In the genomic region with DNA sequence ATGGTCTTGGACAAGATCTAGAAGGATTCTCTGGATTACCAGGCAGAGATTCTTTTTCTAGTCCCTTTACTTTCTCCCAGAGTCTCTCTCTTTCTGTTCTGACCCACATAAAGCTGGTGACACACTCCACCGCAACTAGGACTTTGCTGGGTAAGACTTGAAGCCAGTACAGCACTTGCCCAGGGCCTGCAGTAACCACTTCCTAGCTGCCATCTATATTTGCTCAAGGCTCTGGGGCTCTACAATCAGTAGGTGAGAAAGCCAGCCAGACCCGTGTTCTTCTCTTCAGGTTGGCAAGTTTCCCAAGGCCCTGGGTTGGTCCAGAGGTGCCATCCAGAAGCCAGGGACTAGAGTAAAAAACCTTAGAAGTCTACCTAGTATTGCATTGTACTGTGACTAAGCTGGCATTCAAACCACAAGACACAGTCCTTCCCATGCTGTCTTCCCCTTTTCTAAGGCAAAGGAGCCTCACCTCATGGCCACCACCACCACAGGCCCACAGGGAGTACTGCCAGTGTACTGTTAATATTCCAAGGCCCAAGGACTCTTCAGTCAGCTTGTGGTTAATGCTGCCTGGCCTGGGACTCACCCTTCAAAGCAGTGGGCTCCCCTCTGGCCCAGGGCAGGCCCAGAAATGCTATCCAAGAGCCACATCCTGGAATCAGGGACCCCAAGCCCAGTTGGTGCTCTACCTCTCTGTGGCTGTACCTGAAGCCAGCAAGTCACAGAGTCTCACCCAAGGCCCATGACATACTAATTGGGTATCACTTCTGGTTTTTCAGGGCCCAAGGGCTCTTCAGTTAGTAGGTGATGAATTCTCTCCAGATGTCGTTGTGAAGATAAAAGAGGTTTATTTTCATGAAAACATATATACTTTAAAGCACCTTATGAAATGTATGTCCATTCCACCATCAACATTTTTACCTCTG, we compare ENCODE assay signal across 14 cellular contexts. TPM values are rescaled to one million over a fixed set of nuclear protein-coding genes. Genes with fewer than 3 reads are reported as not detected.
DNase-seq lines count a peak whose midpoint lies in the region; ATAC-seq and TF ChIP-seq lines count a peak whose summit lies in the region.
"Had no signal": no experiment of that assay in that cellular context is flagged by ENCODE, and none has a peak within 500 bp of the region (broad histone marks: within the 10 kb centered on the region; RNA-seq: fewer than 3 reads in every experiment).

No MANE protein-coding gene starts in this region.

- ATAC-seq in GM21515 (IDR thresholded peaks at IDR 0.05; ENCODE audit: unreplicated experiment) (peak; percentile 46), HG02642 (IDR thresholded peaks at IDR 0.05; ENCODE audit: poor library complexity, unreplicated experiment) (no peak)
- ATAC-seq: activated T-cell treated with anti-CD3 and anti-CD28 coated beads, Interleukin-2, amount 50 U/mL, for 72 hours; effector memory CD8-positive, alpha-beta T cell had no signal

- H2BK15ac ChIP-seq in H9 (ENCODE audit: low read depth, low read length), result no peak overlapping the region

- H3K4me1 Mint-ChIP-seq in H9, result peaks cover 0 to 3% of the 10 kb centered on the region in 2 experiments; a peak in 2 of 4 replicates
- H3K4me1 Mint-ChIP-seq: brain had no signal

- H3K14ac ChIP-seq in H9 (ENCODE audit: insufficient read depth, low read length), result no peak overlapping the region

- H3K27me3 ChIP-seq in H9 (ENCODE audit: insufficient read depth, low read length), result no peaks in the 10 kb centered on the region
- H3K27me3 ChIP-seq: BLaER1 had no signal

- no peaks in the 10 kb centered on the region for H3K4me1 ChIP-seq in H9 (ENCODE audit: insufficient read depth, low read length)

- no peak overlapping the region for H2BK5ac ChIP-seq in H9 (ENCODE audit: insufficient read length, low read length)

- no peak overlapping the region for H3K4me3 ChIP-seq in epithelial cell of esophagus (ENCODE audit: low read length)
- H3K4me3 ChIP-seq: BLaER1 had no signal

- TF ChIP-seq CTCF in epithelial cell of esophagus (IDR thresholded peaks at IDR 0.05; ENCODE audit: insufficient read depth, low read depth, low read length, missing control alignments) (no peak), H9 (conservative IDR thresholded peaks at IDR 0.05) (no peak)

- no peaks in the 10 kb centered on the region for H3K79me2 ChIP-seq in H9 (ENCODE audit: insufficient read depth, low read length)

- H3K36me3 Mint-ChIP-seq in H9 (ENCODE audit: insufficient read depth in 1 of 3, low read depth in 3 of 3), result no peaks in the 10 kb centered on the region; a peak in 1 of 7 replicates
- H3K36me3 Mint-ChIP-seq: brain had no signal

- H3K18ac ChIP-seq in H9 (ENCODE audit: insufficient read length, low read depth, low read length), result no peak overlapping the region

- H3K23ac ChIP-seq in H9 (ENCODE audit: insufficient read length, low read depth, low read length), result no peak overlapping the region

- no peaks in the 10 kb centered on the region for H3K79me1 ChIP-seq in H9 (ENCODE audit: insufficient read depth, low read depth, low read length, poor library complexity, severe bottlenecking)

- no peaks in the 10 kb centered on the region for H3K9me3 Mint-ChIP-seq in H9
- H3K9me3 Mint-ChIP-seq: effector memory CD8-positive, alpha-beta T cell had no signal

- H3K27ac ChIP-seq in H9 (ENCODE audit: insufficient read length, low read depth, low read length), result no peak overlapping the region
- H3K27ac ChIP-seq: BLaER1 had no signal

- no peak overlapping the region for H3K4me3 Mint-ChIP-seq in H9
- H3K4me3 Mint-ChIP-seq: activated T-cell treated with anti-CD3 and anti-CD28 coated beads, Interleukin-2, amount 50 U/mL, for 72 hours; brain; effector memory CD8-positive, alpha-beta T cell had no signal

- H3K23me2 ChIP-seq in H9 (ENCODE audit: insufficient read length, low read depth, low read length, poor library complexity, severe bottlenecking), result no peaks in the 10 kb centered on the region

- H4K8ac ChIP-seq in H9 (replicated peaks; ENCODE audit: insufficient read length, low read depth, low read length), result no peak overlapping the region

- no peak overlapping the region for H2BK20ac ChIP-seq in H9 (ENCODE audit: low read depth, low read length, poor library complexity, severe bottlenecking)

- H3K27ac Mint-ChIP-seq in H9, result no peak overlapping the region
- H3K27ac Mint-ChIP-seq: brain; effector memory CD8-positive, alpha-beta T cell had no signal

- H4K20me1 ChIP-seq in H9 (ENCODE audit: control insufficient read depth, insufficient read depth, insufficient read length), result no peaks in the 10 kb centered on the region
- H4K20me1 ChIP-seq: BLaER1 had no signal

- no peak overlapping the region for H3K4me2 ChIP-seq in H9 (ENCODE audit: insufficient read depth, insufficient read length, low read length)
- H3K4me2 ChIP-seq: BLaER1 had no signal

- WGBS in H9 (ENCODE audit: extremely low coverage, insufficient read length, low lambda C conversion rate), result no CpG with 5 or more reads among the region's 3 CpGs

- H2AK5ac ChIP-seq in H9 (ENCODE audit: insufficient read length, low read length), result no peak overlapping the region

- H3K56ac ChIP-seq in H9 (ENCODE audit: insufficient read length, low read depth, low read length), result no peak overlapping the region

- peak; percentile 15 for DNase-seq in GF-D8 (lab: John Stamatoyannopoulos, UW)
- DNase-seq in MV-4-11 (lab: John Stamatoyannopoulos, UW), result peak; percentile 79
- DNase-seq in epithelial cell of esophagus (ENCODE audit: low read depth), result peak; percentile 20
- DNase-seq in NCI-H2107 (lab: John Stamatoyannopoulos, UW), result no peak
- DNase-seq in H9, result no peak
- no peak for DNase-seq in NCI-H345 (lab: John Stamatoyannopoulos, UW)
- DNase-seq: activated T-cell treated with anti-CD3 and anti-CD28 coated beads, Interleukin-2, amount 50 U/mL, for 72 hours; effector memory CD8-positive, alpha-beta T cell; stimulated activated CD4-positive, alpha-beta T cell treated with anti-CD3 and anti-CD28 coated beads, Interleukin-4, amount 100 ng/mL, for 1 hour; stimulated activated naive CD4-positive, alpha-beta T cell treated with Interleukin-2 at 50 U/mL for 16 hours had no signal

- no peak overlapping the region for H3T11ph ChIP-seq in H9 (ENCODE audit: low read length)

- H4K5ac ChIP-seq in H9 (ENCODE audit: insufficient read length, low read depth, low read length), result no peak overlapping the region

- no peak overlapping the region for H3K4ac ChIP-seq in H9 (ENCODE audit: low read depth, low read length)

- H3K9me3 ChIP-seq in H9 (ENCODE audit: control insufficient read depth, low read depth, low read length), result no peaks in the 10 kb centered on the region

- H2AFZ ChIP-seq in H9 (ENCODE audit: low read length), result no peak overlapping the region

- H3K9ac ChIP-seq in H9 (ENCODE audit: extremely low read depth, insufficient read length, low read length), result no peak overlapping the region
- H3K9ac ChIP-seq: BLaER1 had no signal

- no peak overlapping the region for H2BK120ac ChIP-seq in H9 (ENCODE audit: low read depth, low read length, poor library complexity, severe bottlenecking)

- H4K91ac ChIP-seq in H9 (ENCODE audit: insufficient read length, low read depth, low read length), result no peak overlapping the region

- no peaks in the 10 kb centered on the region for H3K27me3 Mint-ChIP-seq in H9 (ENCODE audit: low read depth)
- H3K27me3 Mint-ChIP-seq: effector memory CD8-positive, alpha-beta T cell had no signal

- no peak overlapping the region for H2BK12ac ChIP-seq in H9 (ENCODE audit: insufficient read length, low read depth, low read length)

RNA-seq across cellular contexts. Expression of gene CD38, which starts 54.7 kb away (rescaled TPM):
- total RNA-seq in H9 (2021), result 0.07 and 0.57 TPM in 2 replicates

Comparison
In these comparisons a context has a peak if more than half of its experiments do, and no peak if none do; other contexts are left out.
1. DNase-seq: peak in GF-D8 (single experiment), MV-4-11 (single experiment) and epithelial cell of esophagus (single experiment); none in NCI-H2107 (single experiment), H9 (single experiment) and NCI-H345 (single experiment).